1 cellular context compared by ENCODE assay signal in the genomic region with DNA sequence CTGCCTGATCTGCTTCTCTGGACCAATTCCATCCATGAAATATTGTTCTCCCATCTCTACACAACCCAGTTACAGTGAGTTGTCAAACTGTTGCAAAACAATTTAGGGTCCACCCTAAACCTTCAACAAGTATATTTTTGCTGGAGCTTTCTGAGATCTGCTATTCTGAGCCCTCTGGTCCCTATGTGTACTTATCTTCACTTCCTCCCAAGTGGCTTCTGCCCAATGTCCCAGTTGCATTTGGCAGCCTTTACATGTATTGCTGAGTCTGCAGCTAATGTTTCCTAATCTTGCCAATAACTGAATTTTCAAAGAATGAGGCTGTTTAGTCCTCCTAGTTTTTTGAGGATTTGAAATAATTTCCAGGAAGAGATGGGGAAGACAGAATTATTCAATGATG.
TF ChIP-seq lines count a peak whose summit lies in the region.

No MANE protein-coding gene starts in this region.

TF ChIP-seq in HepG2, 621 proteins besides CTCF, POLR2A, EP300 and RAD21 (continued from another document):
- TF ChIP-seq, protein P1, sequence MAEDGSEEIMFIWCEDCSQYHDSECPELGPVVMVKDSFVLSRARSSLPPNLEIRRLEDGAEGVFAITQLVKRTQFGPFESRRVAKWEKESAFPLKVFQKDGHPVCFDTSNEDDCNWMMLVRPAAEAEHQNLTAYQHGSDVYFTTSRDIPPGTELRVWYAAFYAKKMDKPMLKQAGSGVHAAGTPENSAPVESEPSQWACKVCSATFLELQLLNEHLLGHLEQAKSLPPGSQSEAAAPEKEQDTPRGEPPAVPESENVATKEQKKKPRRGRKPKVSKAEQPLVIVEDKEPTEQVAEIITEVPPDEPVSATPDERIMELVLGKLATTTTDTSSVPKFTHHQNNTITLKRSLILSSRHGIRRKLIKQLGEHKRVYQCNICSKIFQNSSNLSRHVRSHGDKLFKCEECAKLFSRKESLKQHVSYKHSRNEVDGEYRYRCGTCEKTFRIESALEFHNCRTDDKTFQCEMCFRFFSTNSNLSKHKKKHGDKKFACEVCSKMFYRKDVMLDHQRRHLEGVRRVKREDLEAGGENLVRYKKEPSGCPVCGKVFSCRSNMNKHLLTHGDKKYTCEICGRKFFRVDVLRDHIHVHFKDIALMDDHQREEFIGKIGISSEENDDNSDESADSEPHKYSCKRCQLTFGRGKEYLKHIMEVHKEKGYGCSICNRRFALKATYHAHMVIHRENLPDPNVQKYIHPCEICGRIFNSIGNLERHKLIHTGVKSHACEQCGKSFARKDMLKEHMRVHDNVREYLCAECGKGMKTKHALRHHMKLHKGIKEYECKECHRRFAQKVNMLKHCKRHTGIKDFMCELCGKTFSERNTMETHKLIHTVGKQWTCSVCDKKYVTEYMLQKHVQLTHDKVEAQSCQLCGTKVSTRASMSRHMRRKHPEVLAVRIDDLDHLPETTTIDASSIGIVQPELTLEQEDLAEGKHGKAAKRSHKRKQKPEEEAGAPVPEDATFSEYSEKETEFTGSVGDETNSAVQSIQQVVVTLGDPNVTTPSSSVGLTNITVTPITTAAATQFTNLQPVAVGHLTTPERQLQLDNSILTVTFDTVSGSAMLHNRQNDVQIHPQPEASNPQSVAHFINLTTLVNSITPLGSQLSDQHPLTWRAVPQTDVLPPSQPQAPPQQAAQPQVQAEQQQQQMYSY (CRISPR knock-in tag; IDR thresholded peaks at IDR 0.05), result no peak
- TF ChIP-seq GABPB1 (CRISPR knock-in tag; IDR thresholded peaks at IDR 0.05), result no peak
- TF ChIP-seq ZKSCAN5 (CRISPR knock-in tag; IDR thresholded peaks at IDR 0.05), result no peak
- no peak for TF ChIP-seq ZNF121 (CRISPR knock-in tag; IDR thresholded peaks at IDR 0.05)
- TF ChIP-seq ZNF598 (CRISPR knock-in tag; IDR thresholded peaks at IDR 0.05; ENCODE audit: borderline replicate concordance), result no peak
- no peak for TF ChIP-seq ZNF703 (CRISPR knock-in tag; IDR thresholded peaks at IDR 0.05; ENCODE audit: borderline replicate concordance)
- TF ChIP-seq AGO2 (optimal IDR thresholded peaks at IDR 0.05; ENCODE audit: low read depth, low read length), result no peak
- TF ChIP-seq, protein P2, sequence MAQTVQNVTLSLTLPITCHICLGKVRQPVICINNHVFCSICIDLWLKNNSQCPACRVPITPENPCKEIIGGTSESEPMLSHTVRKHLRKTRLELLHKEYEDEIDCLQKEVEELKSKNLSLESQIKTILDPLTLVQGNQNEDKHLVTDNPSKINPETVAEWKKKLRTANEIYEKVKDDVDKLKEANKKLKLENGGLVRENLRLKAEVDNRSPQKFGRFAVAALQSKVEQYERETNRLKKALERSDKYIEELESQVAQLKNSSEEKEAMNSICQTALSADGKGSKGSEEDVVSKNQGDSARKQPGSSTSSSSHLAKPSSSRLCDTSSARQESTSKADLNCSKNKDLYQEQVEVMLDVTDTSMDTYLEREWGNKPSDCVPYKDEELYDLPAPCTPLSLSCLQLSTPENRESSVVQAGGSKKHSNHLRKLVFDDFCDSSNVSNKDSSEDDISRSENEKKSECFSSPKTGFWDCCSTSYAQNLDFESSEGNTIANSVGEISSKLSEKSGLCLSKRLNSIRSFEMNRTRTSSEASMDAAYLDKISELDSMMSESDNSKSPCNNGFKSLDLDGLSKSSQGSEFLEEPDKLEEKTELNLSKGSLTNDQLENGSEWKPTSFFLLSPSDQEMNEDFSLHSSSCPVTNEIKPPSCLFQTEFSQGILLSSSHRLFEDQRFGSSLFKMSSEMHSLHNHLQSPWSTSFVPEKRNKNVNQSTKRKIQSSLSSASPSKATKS (CRISPR knock-in tag; IDR thresholded peaks at IDR 0.05), result no peak
- no peak for TF ChIP-seq ZNF674 (CRISPR knock-in tag; IDR thresholded peaks at IDR 0.05; ENCODE audit: low read depth)
- TF ChIP-seq, protein P3, sequence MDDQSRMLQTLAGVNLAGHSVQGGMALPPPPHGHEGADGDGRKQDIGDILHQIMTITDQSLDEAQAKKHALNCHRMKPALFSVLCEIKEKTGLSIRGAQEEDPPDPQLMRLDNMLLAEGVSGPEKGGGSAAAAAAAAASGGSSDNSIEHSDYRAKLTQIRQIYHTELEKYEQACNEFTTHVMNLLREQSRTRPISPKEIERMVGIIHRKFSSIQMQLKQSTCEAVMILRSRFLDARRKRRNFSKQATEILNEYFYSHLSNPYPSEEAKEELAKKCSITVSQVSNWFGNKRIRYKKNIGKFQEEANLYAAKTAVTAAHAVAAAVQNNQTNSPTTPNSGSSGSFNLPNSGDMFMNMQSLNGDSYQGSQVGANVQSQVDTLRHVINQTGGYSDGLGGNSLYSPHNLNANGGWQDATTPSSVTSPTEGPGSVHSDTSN (CRISPR knock-in tag; IDR thresholded peaks at IDR 0.05; ENCODE audit: borderline replicate concordance), result no peak
- TF ChIP-seq, protein P4, sequence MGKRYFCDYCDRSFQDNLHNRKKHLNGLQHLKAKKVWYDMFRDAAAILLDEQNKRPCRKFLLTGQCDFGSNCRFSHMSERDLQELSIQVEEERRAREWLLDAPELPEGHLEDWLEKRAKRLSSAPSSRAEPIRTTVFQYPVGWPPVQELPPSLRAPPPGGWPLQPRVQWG (CRISPR knock-in tag; IDR thresholded peaks at IDR 0.05; ENCODE audit: borderline replicate concordance, low read depth), result no peak
- no peak for TF ChIP-seq KDM2A (CRISPR knock-in tag; IDR thresholded peaks at IDR 0.05; ENCODE audit: borderline replicate concordance, low read depth)
- TF ChIP-seq, protein P5, sequence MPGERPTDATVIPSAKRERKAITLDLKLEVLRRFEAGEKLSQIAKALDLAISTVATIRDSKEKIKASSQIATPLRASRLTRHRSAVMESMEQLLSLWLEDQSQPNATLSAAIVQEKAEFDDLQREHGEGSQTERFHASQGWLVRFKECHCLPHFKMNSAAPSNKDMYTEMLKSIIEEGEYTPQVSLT (CRISPR knock-in tag; IDR thresholded peaks at IDR 0.05; ENCODE audit: borderline replicate concordance, low read depth), result no peak
- no peak for TF ChIP-seq XBP1 (CRISPR knock-in tag; IDR thresholded peaks at IDR 0.05)
